ENCODE assay signal across 17 cellular contexts in the genomic region with DNA sequence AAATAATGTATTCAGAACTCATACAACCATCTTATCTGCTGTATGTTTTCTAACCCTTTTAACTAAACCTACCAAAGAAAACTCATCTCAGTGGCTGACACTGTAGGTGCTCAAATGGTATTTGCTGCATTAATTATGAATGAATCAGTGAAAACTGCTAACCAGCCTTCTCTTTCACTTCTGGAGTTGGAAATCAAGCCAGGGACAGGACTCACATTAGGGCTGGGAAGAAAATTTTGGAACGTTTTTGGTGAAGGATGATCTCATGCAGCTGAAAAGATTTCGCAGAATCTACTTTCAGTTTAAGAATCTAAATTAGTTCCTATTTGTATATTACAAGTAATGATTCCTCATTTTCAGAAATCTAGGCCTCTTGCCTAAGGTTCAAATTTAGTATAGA. TPM values are rescaled to one million over a fixed set of nuclear protein-coding genes. Genes with fewer than 3 reads are reported as not detected.
DNase-seq lines count a peak whose midpoint lies in the region; ATAC-seq, FAIRE-seq and TF ChIP-seq lines count a peak whose summit lies in the region.
"Had no signal": no experiment of that assay in that cellular context is flagged by ENCODE, and none has a peak within 500 bp of the region (broad histone marks: within the 10 kb centered on the region; RNA-seq: fewer than 3 reads in every experiment).

No MANE protein-coding gene starts in this region.

- H3K4me3 Mint-ChIP-seq in T-helper 2 cell treated with Interferon-gamma antibody and Interleukin-4, amounts not matched to agents 5 μg/mL and 100 μg/mL, for 36 hours = no peak overlapping the region
- H3K4me3 Mint-ChIP-seq: central memory CD8-positive, alpha-beta T cell; endodermal cell had no signal

- peak; percentile 82 for FAIRE-seq in GM19239 (lab: Jason Lieb, UNC)

- H3K36me3 Mint-ChIP-seq in T-helper 2 cell treated with Interferon-gamma antibody and Interleukin-4, amounts not matched to agents 5 μg/mL and 100 μg/mL, for 36 hours (ENCODE audit: low read depth) = peaks cover 24% of the 10 kb centered on the region

- peaks cover 44% of the 10 kb centered on the region for H3K4me1 ChIP-seq in adipocyte (ENCODE audit: control insufficient read depth, insufficient read depth, low read length)
- H3K4me1 ChIP-seq in left lung = peaks cover 9 to 68% of the 10 kb centered on the region in 2 donors

- no peak overlapping the region for H3K27ac Mint-ChIP-seq in T-helper 2 cell treated with Interferon-gamma antibody and Interleukin-4, amounts not matched to agents 5 μg/mL and 100 μg/mL, for 36 hours
- H3K27ac Mint-ChIP-seq: activated T-cell treated with anti-CD3 and anti-CD28 coated beads, Interleukin-2, amount 50 U/mL, for 72 hours; endodermal cell had no signal

- H3K27me3 ChIP-seq in adipocyte (replicated peaks; ENCODE audit: control insufficient read depth, insufficient read depth, low read length) = no peaks in the 10 kb centered on the region
- no peaks in the 10 kb centered on the region for H3K27me3 ChIP-seq in left lung
- H3K27me3 ChIP-seq: pancreas, SJSA1, upper lobe of left lung had no signal

- no peaks in the 10 kb centered on the region for H3K9me3 ChIP-seq in adipocyte (ENCODE audit: control insufficient read depth, low read length)
- H3K9me3 ChIP-seq in left lung = no peaks in the 10 kb centered on the region
- H3K9me3 ChIP-seq: pancreas, SJSA1, upper lobe of left lung had no signal

- TF ChIP-seq CTCF in left lung (IDR thresholded peaks at IDR 0.05) = no peak

- no peaks in the 10 kb centered on the region for H3K9me3 Mint-ChIP-seq in T-helper 2 cell treated with Interferon-gamma antibody and Interleukin-4, amounts not matched to agents 5 μg/mL and 100 μg/mL, for 36 hours
- H3K9me3 Mint-ChIP-seq: activated T-cell treated with anti-CD3 and anti-CD28 coated beads, Interleukin-2, amount 50 U/mL, for 72 hours; central memory CD8-positive, alpha-beta T cell; endodermal cell had no signal

- H3K9ac ChIP-seq in adipocyte (ENCODE audit: low read length) = peak overlapping the region; percentile 72

- peaks cover 33% of the 10 kb centered on the region for H3K4me1 Mint-ChIP-seq in T-helper 2 cell treated with Interferon-gamma antibody and Interleukin-4, amounts not matched to agents 5 μg/mL and 100 μg/mL, for 36 hours (ENCODE audit: low read depth)

- no peak for ATAC-seq in left lung
- ATAC-seq: activated T-cell treated with anti-CD3 and anti-CD28 coated beads, Interleukin-2, amount 50 U/mL, for 72 hours; pancreas had no signal

- DNase-seq in AG08396 (ENCODE audit: low spot score) (peak; percentile 17), GM19239 (ENCODE audit: insufficient read length, low spot score) (no peak), adipocyte (ENCODE audit: low read depth) (no peak), left lung (no peak), T-helper 9 cell (no peak), SKM-1 treated with dmso at 0.1 percent for 144 hours (lab: John Stamatoyannopoulos, UW; ENCODE audit: unreplicated experiment) (no peak), head of caudate nucleus (no peak)
- DNase-seq in T-helper 2 cell treated with Interferon-gamma antibody and Interleukin-4, amounts not matched to agents 5 μg/mL and 100 μg/mL, for 36 hours (ENCODE audit: low spot score) = no peak
- DNase-seq: activated CD4-positive, alpha-beta T cell treated with anti-CD3 and anti-CD28 coated beads, Interleukin-2, amount 50 U/mL, for 4 hours; activated T-cell treated with anti-CD3 and anti-CD28 coated beads, Interleukin-2, amount 50 U/mL, for 72 hours; endodermal cell; NCI-H1417; pancreas; upper lobe of left lung had no signal

- H3K4me3 ChIP-seq in adipocyte (ENCODE audit: low read length) = peak overlapping the region; percentile 80
- H3K4me3 ChIP-seq in left lung = no peak overlapping the region
- H3K4me3 ChIP-seq: pancreas, SJSA1, smooth muscle cell, upper lobe of left lung had no signal

- H3K27ac ChIP-seq in left lung = peak overlapping the region; percentile 51 to 57
- H3K27ac ChIP-seq: pancreas, SJSA1 had no signal

- H3K27me3 Mint-ChIP-seq in T-helper 2 cell treated with Interferon-gamma antibody and Interleukin-4, amounts not matched to agents 5 μg/mL and 100 μg/mL, for 36 hours (ENCODE audit: low read depth) = no peaks in the 10 kb centered on the region
- H3K27me3 Mint-ChIP-seq: central memory CD8-positive, alpha-beta T cell had no signal

- H3K36me3 ChIP-seq in adipocyte (ENCODE audit: control insufficient read depth, insufficient read depth, low read length, severe bottlenecking) (no peaks in the 10 kb centered on the region), left lung (peaks cover 0 to 5% of the 10 kb centered on the region in 2 donors)
- H3K36me3 ChIP-seq: pancreas, upper lobe of left lung had no signal

- intact Hi-C loops in left lung (cut with DNase I) (no loop called here), head of caudate nucleus (cut with DNase I) (no loop called here)

RNA-seq across cellular contexts. Expression of gene MTPN, which starts 12.9 kb away (rescaled TPM):
- total RNA-seq in left lung = 100 to 1,000 TPM; 117 to 130 TPM
